In the genomic region with DNA sequence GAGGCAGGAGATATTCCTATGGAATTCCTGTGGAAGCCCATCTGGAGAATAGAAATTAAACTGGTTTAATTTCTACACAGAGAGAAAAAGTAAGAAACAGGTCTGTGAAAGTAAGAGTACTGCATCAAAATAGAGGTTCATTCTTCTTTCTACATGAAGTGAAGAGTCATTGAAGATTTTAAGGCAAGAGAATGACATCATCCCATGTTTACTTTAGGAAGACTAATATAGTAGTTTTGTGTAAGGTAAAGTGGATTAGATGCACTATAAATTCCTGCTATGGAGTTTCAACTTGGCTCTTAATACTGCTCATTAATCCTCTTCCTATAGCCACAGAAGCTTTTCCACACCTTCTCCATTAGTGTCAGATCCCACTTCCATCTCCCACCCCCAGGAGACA, we compare ENCODE assay signal across 2 cellular contexts.
A peak's percentile ranks its signal among the peaks of the same experiment; 100 is the strongest.
TF ChIP-seq lines count a peak whose summit lies in the region.

No MANE protein-coding gene starts in this region.

TF ChIP-seq in HepG2, 621 proteins besides CTCF, POLR2A, EP300 and RAD21:
- peak; percentile 69 for TF ChIP-seq ATF7 (IDR thresholded peaks at IDR 0.05)
- no peak for TF ChIP-seq ATF7 (CRISPR knock-in tag; IDR thresholded peaks at IDR 0.05)
- TF ChIP-seq FOXJ3 (CRISPR knock-in tag; IDR thresholded peaks at IDR 0.05; ENCODE audit: borderline replicate concordance) = no peak
- TF ChIP-seq NFE2L2 (IDR thresholded peaks at IDR 0.05; ENCODE audit: low read length) = no peak
- TF ChIP-seq PBX3 (CRISPR knock-in tag; IDR thresholded peaks at IDR 0.05; ENCODE audit: borderline replicate concordance) = no peak
- no peak for TF ChIP-seq KDM3A (CRISPR knock-in tag; IDR thresholded peaks at IDR 0.05; ENCODE audit: low read depth)
- no peak for TF ChIP-seq ZNF883 (CRISPR knock-in tag; IDR thresholded peaks at IDR 0.05; ENCODE audit: not compliant biosample characterization)
- no peak for TF ChIP-seq TBX2 (CRISPR knock-in tag; IDR thresholded peaks at IDR 0.05; ENCODE audit: borderline replicate concordance)

TF ChIP-seq in K562, 482 proteins besides CTCF, POLR2A, EP300 and RAD21:
- TF ChIP-seq JUND (IDR thresholded peaks at IDR 0.05; ENCODE audit: borderline replicate concordance, low read depth, low read length) = no peak
- peak; percentile 38; the same call in 1 of the 3 replicates for TF ChIP-seq JUND (tag; IDR thresholded peaks at IDR 0.05; ENCODE audit: borderline replicate concordance, low read depth, low read length)
- no peak for TF ChIP-seq JUNB (CRISPR knock-in tag; conservative IDR thresholded peaks at IDR 0.05)
- TF ChIP-seq ZKSCAN1 (IDR thresholded peaks at IDR 0.05; ENCODE audit: low read depth, low read length) = no peak
- TF ChIP-seq, protein P1, sequence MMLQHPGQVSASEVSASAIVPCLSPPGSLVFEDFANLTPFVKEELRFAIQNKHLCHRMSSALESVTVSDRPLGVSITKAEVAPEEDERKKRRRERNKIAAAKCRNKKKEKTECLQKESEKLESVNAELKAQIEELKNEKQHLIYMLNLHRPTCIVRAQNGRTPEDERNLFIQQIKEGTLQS (IDR thresholded peaks at IDR 0.05) = peak; percentile 63
- TF ChIP-seq, protein P1 (CRISPR knock-in tag; conservative IDR thresholded peaks at IDR 0.05) = no peak
- 0 out of 2 replicates have a peak, but pooled peaks have one; percentile 31 for TF ChIP-seq ATF7 (IDR thresholded peaks at IDR 0.05)
- 0 out of 4 replicates have a peak, but pooled peaks of 1 of the 2 experiments have one; percentile 30 for TF ChIP-seq FOXA3 (CRISPR knock-in tag; conservative IDR thresholded peaks at IDR 0.05 in 1 of 2, IDR thresholded peaks at IDR 0.05 in 1 of 2)
- TF ChIP-seq RBM22 (IDR thresholded peaks at IDR 0.05; ENCODE audit: low read depth, low read length, poor library complexity, severe bottlenecking) = no peak
